Comparison of ENCODE assay signal across 11 cellular contexts in genomic region chr16:58882292-58882691, GRCh38.
DNase-seq lines count a peak whose midpoint lies in the region; ATAC-seq and TF ChIP-seq lines count a peak whose summit lies in the region.
"Had no signal": no experiment of that assay in that cellular context is flagged by ENCODE, and none has a peak within 500 bp of the region (broad histone marks: within the 10 kb centered on the region; RNA-seq: fewer than 3 reads in every experiment).

No MANE protein-coding gene starts in this region.

- H3K4me1 ChIP-seq in left ventricle myocardium inferior, result no peaks in the 10 kb centered on the region
- H3K4me1 ChIP-seq in spleen, result peaks cover 0 to 15% (median 3%) of the 10 kb centered on the region in 6 donors
- H3K4me1 ChIP-seq in tibial artery, result no peaks in the 10 kb centered on the region
- H3K4me1 ChIP-seq: gastrocnemius medialis had no signal

- no peak overlapping the region for H3K4me3 ChIP-seq in left ventricle myocardium inferior
- peak overlapping the region in 1 of 8 donors; percentile 11 for H3K4me3 ChIP-seq in spleen
- H3K4me3 ChIP-seq in tibial artery, result no peak overlapping the region
- H3K4me3 ChIP-seq: gastrocnemius medialis had no signal

- no peak for TF ChIP-seq POLR2A in spleen (IDR thresholded peaks at IDR 0.05)

- DNase-seq in Right ventricle myocardium inferior (ENCODE audit: missing footprints), result no peak
- DNase-seq in left ventricle myocardium inferior, result no peak
- peak; percentile 89 to 93 for DNase-seq in Kasumi-1 (lab: John Stamatoyannopoulos, UW)
- DNase-seq in spleen, result no peak
- DNase-seq in T-helper 9 cell, result no peak
- DNase-seq in SK-N-DZ (ENCODE audit: low spot score), result no peak
- no peak for DNase-seq in tibial artery
- DNase-seq: gastrocnemius medialis, nephron progenitor cell had no signal

- ATAC-seq in Right ventricle myocardium inferior (peak; percentile 28), HG02852 (IDR thresholded peaks at IDR 0.05; ENCODE audit: unreplicated experiment) (peak; percentile 94)
- ATAC-seq: gastrocnemius medialis had no signal

- intact Hi-C loops in Right ventricle myocardium inferior (cut with DNase I), result no loop called here
- intact Hi-C loops in left ventricle myocardium inferior (cut with micrococcal nuclease), result no loop called here
- intact Hi-C loops in spleen (cut with DNase I; ENCODE audit: low total_unique reads), result no loop called here
- intact Hi-C loops in tibial artery (cut with DNase I; ENCODE audit: low total_unique reads), result no loop called here

- H3K9me3 ChIP-seq in left ventricle myocardium inferior (replicated peaks) (peaks cover 12% of the 10 kb centered on the region), spleen (peaks cover 0 to 16% (median 5%) of the 10 kb centered on the region in 8 donors), tibial artery (peaks cover 0 to 11% (median 7%) of the 10 kb centered on the region in 3 donors)
- H3K9me3 ChIP-seq: gastrocnemius medialis had no signal

- H3K27ac ChIP-seq in left ventricle myocardium inferior (replicated peaks) (no peak overlapping the region), spleen (peak overlapping the region in 5 of 8 donors; percentile 23 to 67 (median 48)), tibial artery (no peak overlapping the region)
- H3K27ac ChIP-seq: gastrocnemius medialis, VCaP had no signal

- 29 to 42% (median 33%) methylated on average over 5 of the region's 5 CpGs for WGBS in spleen, 5 donors

- H3K27me3 ChIP-seq in left ventricle myocardium inferior (ENCODE audit: low read depth) (no peaks in the 10 kb centered on the region), spleen (replicated peaks in 1 of 7) (no peaks in the 10 kb centered on the region), tibial artery (no peaks in the 10 kb centered on the region)
- H3K27me3 ChIP-seq: gastrocnemius medialis had no signal

- TF ChIP-seq CTCF in left ventricle myocardium inferior (IDR thresholded peaks at IDR 0.05; ENCODE audit: borderline replicate concordance), result no peak
- no peak for TF ChIP-seq CTCF in spleen (IDR thresholded peaks at IDR 0.05 in 8 of 11, conservative IDR thresholded peaks at IDR 0.05 in 3 of 11)
- TF ChIP-seq CTCF in tibial artery (IDR thresholded peaks at IDR 0.05), result no peak

- no peaks in the 10 kb centered on the region for H3K36me3 ChIP-seq in left ventricle myocardium inferior
- H3K36me3 ChIP-seq in spleen, result no peaks in the 10 kb centered on the region
- H3K36me3 ChIP-seq in tibial artery, result no peaks in the 10 kb centered on the region
- H3K36me3 ChIP-seq: gastrocnemius medialis had no signal

Comparison
In these comparisons a context has a peak if more than half of its experiments do, and no peak if none do; other contexts are left out.
1. DNase-seq: peak in Kasumi-1 (2 of 2); none in Right ventricle myocardium inferior (single experiment), left ventricle myocardium inferior (single experiment), spleen (single experiment), T-helper 9 cell (single experiment), SK-N-DZ (single experiment) and tibial artery (0 of 2).
2. H3K27ac ChIP-seq: peak in spleen (5 of 8); none in left ventricle myocardium inferior (single experiment) and tibial artery (0 of 2).